ENCODE assay signal across 8 cellular contexts in genomic region chr12:54561164-54561563, GRCh38. TPM values are rescaled to one million over a fixed set of nuclear protein-coding genes. Genes with fewer than 3 reads are reported as not detected.
DNase-seq lines count a peak whose midpoint lies in the region; ATAC-seq and TF ChIP-seq lines count a peak whose summit lies in the region.

No MANE protein-coding gene starts in this region.

- TF ChIP-seq POLR2A in uterus (IDR thresholded peaks at IDR 0.05): no peak

- H3K4me1 ChIP-seq in mucosa of stomach (ENCODE audit: control insufficient read depth, insufficient read depth, low read length) (no peaks in the 10 kb centered on the region), uterus (no peaks in the 10 kb centered on the region)

- H3K4me3 Mint-ChIP-seq in central memory CD8-positive, alpha-beta T cell: peak overlapping the region; percentile 78

- H3K36me3 ChIP-seq in mucosa of stomach (ENCODE audit: control insufficient read depth, insufficient read depth, low read length): no peaks in the 10 kb centered on the region
- H3K36me3 ChIP-seq in uterus: no peaks in the 10 kb centered on the region

- peak overlapping the region; percentile 56 for H3K9ac ChIP-seq in mucosa of stomach (ENCODE audit: low read length)

- no peak overlapping the region for H3K4me3 ChIP-seq in mucosa of stomach (ENCODE audit: low read length)
- peak overlapping the region; percentile 36 to 41 for H3K4me3 ChIP-seq in uterus

- ATAC-seq in central memory CD8-positive, alpha-beta T cell (replicated peaks; ENCODE audit: extremely low read depth, poor library complexity, severe bottlenecking): no peak
- no peak for ATAC-seq in GM21390 (IDR thresholded peaks at IDR 0.05; ENCODE audit: unreplicated experiment)

- H3K4me1 Mint-ChIP-seq in central memory CD8-positive, alpha-beta T cell: peaks cover 7% of the 10 kb centered on the region

- no peak for TF ChIP-seq CTCF in uterus (IDR thresholded peaks at IDR 0.05)

- peak; percentile 6 for DNase-seq in stimulated activated CD4-positive, alpha-beta T cell treated with anti-CD3 and anti-CD28 coated beads, Interleukin-12 subunit alpha, Interleukin-12 subunit beta, amount 100 ng/mL, for 4 hours
- DNase-seq in stimulated activated CD4-positive, alpha-beta T cell treated with anti-CD3 and anti-CD28 coated beads, Interleukin-4, amount 100 ng/mL, for 4 hours: no peak
- no peak for DNase-seq in central memory CD8-positive, alpha-beta T cell (ENCODE audit: low spot score in 2 of 2)
- DNase-seq in uterus: peak; percentile 64 to 65
- no peak for DNase-seq in DMS114 treated with DMSO at 0.1 percent for 48 hours (lab: John Stamatoyannopoulos, UW; ENCODE audit: unreplicated experiment)
- no peak for DNase-seq in ecto neural progenitor cell (ENCODE audit: low spot score)

- H3K36me3 Mint-ChIP-seq in central memory CD8-positive, alpha-beta T cell (ENCODE audit: insufficient read depth): peaks cover 4% of the 10 kb centered on the region

- no peaks in the 10 kb centered on the region for H3K27me3 Mint-ChIP-seq in central memory CD8-positive, alpha-beta T cell

- peak overlapping the region; percentile 86 for H3K27ac ChIP-seq in uterus

- peak overlapping the region; percentile 76 for H3K27ac Mint-ChIP-seq in central memory CD8-positive, alpha-beta T cell (ENCODE audit: low read depth)

- H3K9me3 Mint-ChIP-seq in central memory CD8-positive, alpha-beta T cell: no peaks in the 10 kb centered on the region

- intact Hi-C loops in uterus (cut with DNase I; ENCODE audit: low total_unique reads): no loop called here

- peaks cover 17% of the 10 kb centered on the region for H3K27me3 ChIP-seq in mucosa of stomach (ENCODE audit: control insufficient read depth, insufficient read depth, low read length)
- no peaks in the 10 kb centered on the region for H3K27me3 ChIP-seq in uterus

- H3K9me3 ChIP-seq in mucosa of stomach (ENCODE audit: control insufficient read depth, low read length) (no peaks in the 10 kb centered on the region), uterus (no peaks in the 10 kb centered on the region)

RNA-seq across cellular contexts. Expression of gene PDE1B, which starts 11.8 kb away (rescaled TPM):
- total RNA-seq in uterus: 10 to 100 TPM in 2 of 4 donors, 1 to 10 TPM in 2; 1.5 to 25.9 (median 13.4) TPM

RNA-seq across cellular contexts. Expression of gene PPP1R1A, which starts 27.3 kb away (rescaled TPM):
- total RNA-seq in uterus: 1 to 10 TPM in 3 of 4 donors, under 1 TPM in 1; 0.76 to 9.0 (median 2.4) TPM

Comparison
In these comparisons a context has a peak if more than half of its experiments do, and no peak if none do; other contexts are left out.
1. DNase-seq: peak in stimulated activated CD4-positive, alpha-beta T cell treated with anti-CD3 and anti-CD28 coated beads, Interleukin-12 subunit alpha, Interleukin-12 subunit beta, amount 100 ng/mL, for 4 hours (single experiment) and uterus (2 of 2); none in stimulated activated CD4-positive, alpha-beta T cell treated with anti-CD3 and anti-CD28 coated beads, Interleukin-4, amount 100 ng/mL, for 4 hours (0 of 2), central memory CD8-positive, alpha-beta T cell (0 of 2), DMS114 treated with DMSO at 0.1 percent for 48 hours (single experiment) and ecto neural progenitor cell (single experiment).